In the genomic region with DNA sequence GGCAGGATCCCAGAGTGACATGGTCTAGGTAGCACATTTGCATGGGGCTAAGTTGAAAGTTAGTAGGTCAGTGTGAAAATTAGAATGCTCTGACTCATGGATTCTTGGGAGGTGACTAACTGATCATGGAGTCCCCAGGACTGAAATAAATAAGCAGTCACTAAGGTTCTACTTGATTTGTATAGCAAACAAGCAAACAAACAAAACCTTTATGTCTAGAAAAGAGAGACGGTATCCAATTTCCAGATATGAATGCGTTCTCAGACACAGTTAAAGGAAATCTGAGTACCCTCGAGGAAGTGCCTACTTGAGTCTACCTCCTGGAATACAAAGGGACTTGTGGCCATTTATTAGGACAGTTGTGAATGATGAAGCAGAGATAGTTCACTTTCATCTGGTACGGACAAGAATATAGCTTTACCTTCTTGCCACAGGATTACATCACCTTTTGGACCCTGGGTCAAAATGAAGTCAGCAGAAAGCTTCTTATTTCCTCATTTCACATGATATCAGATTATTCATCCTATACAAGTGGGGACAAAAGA, we compare ENCODE assay signal across 1 cellular context.
TF ChIP-seq lines count a peak whose summit lies in the region.

No MANE protein-coding gene starts in this region.

TF ChIP-seq in K562, 482 proteins besides CTCF, POLR2A, EP300 and RAD21 (continued from another document and continues in another):
- TF ChIP-seq, protein P1, sequence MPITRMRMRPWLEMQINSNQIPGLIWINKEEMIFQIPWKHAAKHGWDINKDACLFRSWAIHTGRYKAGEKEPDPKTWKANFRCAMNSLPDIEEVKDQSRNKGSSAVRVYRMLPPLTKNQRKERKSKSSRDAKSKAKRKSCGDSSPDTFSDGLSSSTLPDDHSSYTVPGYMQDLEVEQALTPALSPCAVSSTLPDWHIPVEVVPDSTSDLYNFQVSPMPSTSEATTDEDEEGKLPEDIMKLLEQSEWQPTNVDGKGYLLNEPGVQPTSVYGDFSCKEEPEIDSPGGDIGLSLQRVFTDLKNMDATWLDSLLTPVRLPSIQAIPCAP (CRISPR knock-in tag; IDR thresholded peaks at IDR 0.05; ENCODE audit: borderline replicate concordance), result no peak
- TF ChIP-seq GATA2 (CRISPR knock-in tag; IDR thresholded peaks at IDR 0.05), result no peak
- TF ChIP-seq NFXL1 (CRISPR knock-in tag; IDR thresholded peaks at IDR 0.05), result no peak
- TF ChIP-seq, protein P2, sequence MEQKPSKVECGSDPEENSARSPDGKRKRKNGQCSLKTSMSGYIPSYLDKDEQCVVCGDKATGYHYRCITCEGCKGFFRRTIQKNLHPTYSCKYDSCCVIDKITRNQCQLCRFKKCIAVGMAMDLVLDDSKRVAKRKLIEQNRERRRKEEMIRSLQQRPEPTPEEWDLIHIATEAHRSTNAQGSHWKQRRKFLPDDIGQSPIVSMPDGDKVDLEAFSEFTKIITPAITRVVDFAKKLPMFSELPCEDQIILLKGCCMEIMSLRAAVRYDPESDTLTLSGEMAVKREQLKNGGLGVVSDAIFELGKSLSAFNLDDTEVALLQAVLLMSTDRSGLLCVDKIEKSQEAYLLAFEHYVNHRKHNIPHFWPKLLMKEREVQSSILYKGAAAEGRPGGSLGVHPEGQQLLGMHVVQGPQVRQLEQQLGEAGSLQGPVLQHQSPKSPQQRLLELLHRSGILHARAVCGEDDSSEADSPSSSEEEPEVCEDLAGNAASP (IDR thresholded peaks at IDR 0.05), result no peak
- TF ChIP-seq JUND (IDR thresholded peaks at IDR 0.05; ENCODE audit: borderline replicate concordance, low read depth, low read length), result peak; percentile 78
- TF ChIP-seq JUND (tag; IDR thresholded peaks at IDR 0.05; ENCODE audit: borderline replicate concordance, low read depth, low read length), result peak; percentile 65
- TF ChIP-seq CTBP1 (IDR thresholded peaks at IDR 0.05; ENCODE audit: borderline replicate concordance), result peak; percentile 40; the same call in 1 of the 2 replicates
- TF ChIP-seq ZNF274 (IDR thresholded peaks at IDR 0.05; ENCODE audit: borderline replicate concordance, low read depth, low read length), result no peak
- TF ChIP-seq, protein P3, sequence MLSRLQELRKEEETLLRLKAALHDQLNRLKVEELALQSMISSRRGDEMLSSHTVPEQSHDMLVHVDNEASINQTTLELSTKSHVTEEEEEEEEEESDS (CRISPR knock-in tag; IDR thresholded peaks at IDR 0.05), result no peak
- TF ChIP-seq ZC3H8 (IDR thresholded peaks at IDR 0.05), result no peak
- no peak for TF ChIP-seq ZBTB17 (CRISPR knock-in tag; IDR thresholded peaks at IDR 0.05)
- TF ChIP-seq ZNF77 (CRISPR knock-in tag; IDR thresholded peaks at IDR 0.05), result no peak
- TF ChIP-seq, protein P4, sequence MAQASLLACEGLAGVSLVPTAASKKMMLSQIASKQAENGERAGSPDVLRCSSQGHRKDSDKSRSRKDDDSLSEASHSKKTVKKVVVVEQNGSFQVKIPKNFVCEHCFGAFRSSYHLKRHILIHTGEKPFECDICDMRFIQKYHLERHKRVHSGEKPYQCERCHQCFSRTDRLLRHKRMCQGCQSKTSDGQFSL (CRISPR knock-in tag; IDR thresholded peaks at IDR 0.05), result no peak
- TF ChIP-seq, protein P4 (tag; IDR thresholded peaks at IDR 0.05), result peak in 1 of 2 experiments; percentile 62; a peak in 2 of 4 replicates
- TF ChIP-seq TCF7 (IDR thresholded peaks at IDR 0.05; ENCODE audit: borderline replicate concordance), result no peak
- no peak for TF ChIP-seq ZNF124 (CRISPR knock-in tag; IDR thresholded peaks at IDR 0.05)
- TF ChIP-seq NCOA2 (IDR thresholded peaks at IDR 0.05; ENCODE audit: partially characterized antibody in 2 of 2), result no peak
- no peak for TF ChIP-seq FIP1L1 (IDR thresholded peaks at IDR 0.05; ENCODE audit: low read depth, low read length, poor library complexity, severe bottlenecking)
- TF ChIP-seq ZNF766 (CRISPR knock-in tag; conservative IDR thresholded peaks at IDR 0.05), result 0 out of 2 replicates have a peak, but pooled peaks have one; percentile 7
- no peak for TF ChIP-seq RBM22 (IDR thresholded peaks at IDR 0.05; ENCODE audit: low read depth, low read length, poor library complexity, severe bottlenecking)
- TF ChIP-seq MCM3 (IDR thresholded peaks at IDR 0.05), result no peak
- no peak for TF ChIP-seq CBX8 (IDR thresholded peaks at IDR 0.05; ENCODE audit: borderline replicate concordance, extremely low read depth, low read depth, low read length, poor library complexity, severe bottlenecking)
- TF ChIP-seq ZNF644 (tag; IDR thresholded peaks at IDR 0.05; ENCODE audit: low read depth), result no peak
- TF ChIP-seq, protein P5, sequence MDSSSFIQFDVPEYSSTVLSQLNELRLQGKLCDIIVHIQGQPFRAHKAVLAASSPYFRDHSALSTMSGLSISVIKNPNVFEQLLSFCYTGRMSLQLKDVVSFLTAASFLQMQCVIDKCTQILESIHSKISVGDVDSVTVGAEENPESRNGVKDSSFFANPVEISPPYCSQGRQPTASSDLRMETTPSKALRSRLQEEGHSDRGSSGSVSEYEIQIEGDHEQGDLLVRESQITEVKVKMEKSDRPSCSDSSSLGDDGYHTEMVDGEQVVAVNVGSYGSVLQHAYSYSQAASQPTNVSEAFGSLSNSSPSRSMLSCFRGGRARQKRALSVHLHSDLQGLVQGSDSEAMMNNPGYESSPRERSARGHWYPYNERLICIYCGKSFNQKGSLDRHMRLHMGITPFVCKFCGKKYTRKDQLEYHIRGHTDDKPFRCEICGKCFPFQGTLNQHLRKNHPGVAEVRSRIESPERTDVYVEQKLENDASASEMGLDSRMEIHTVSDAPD (CRISPR knock-in tag; IDR thresholded peaks at IDR 0.05), result no peak
- peak; percentile 35; the same call in 1 of the 2 replicates for TF ChIP-seq L3MBTL2 (IDR thresholded peaks at IDR 0.05)
- TF ChIP-seq, protein P6, sequence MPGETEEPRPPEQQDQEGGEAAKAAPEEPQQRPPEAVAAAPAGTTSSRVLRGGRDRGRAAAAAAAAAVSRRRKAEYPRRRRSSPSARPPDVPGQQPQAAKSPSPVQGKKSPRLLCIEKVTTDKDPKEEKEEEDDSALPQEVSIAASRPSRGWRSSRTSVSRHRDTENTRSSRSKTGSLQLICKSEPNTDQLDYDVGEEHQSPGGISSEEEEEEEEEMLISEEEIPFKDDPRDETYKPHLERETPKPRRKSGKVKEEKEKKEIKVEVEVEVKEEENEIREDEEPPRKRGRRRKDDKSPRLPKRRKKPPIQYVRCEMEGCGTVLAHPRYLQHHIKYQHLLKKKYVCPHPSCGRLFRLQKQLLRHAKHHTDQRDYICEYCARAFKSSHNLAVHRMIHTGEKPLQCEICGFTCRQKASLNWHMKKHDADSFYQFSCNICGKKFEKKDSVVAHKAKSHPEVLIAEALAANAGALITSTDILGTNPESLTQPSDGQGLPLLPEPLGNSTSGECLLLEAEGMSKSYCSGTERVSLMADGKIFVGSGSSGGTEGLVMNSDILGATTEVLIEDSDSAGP (CRISPR knock-in tag; IDR thresholded peaks at IDR 0.05), result no peak
- no peak for TF ChIP-seq GTF2A2 (tag; IDR thresholded peaks at IDR 0.05)
- TF ChIP-seq ZSCAN32 (CRISPR knock-in tag; IDR thresholded peaks at IDR 0.05), result no peak
- peak; percentile 40 for TF ChIP-seq ZNF668 (CRISPR knock-in tag; IDR thresholded peaks at IDR 0.05)
- no peak for TF ChIP-seq ZNF830 (CRISPR knock-in tag; IDR thresholded peaks at IDR 0.05)
- TF ChIP-seq, protein P7, sequence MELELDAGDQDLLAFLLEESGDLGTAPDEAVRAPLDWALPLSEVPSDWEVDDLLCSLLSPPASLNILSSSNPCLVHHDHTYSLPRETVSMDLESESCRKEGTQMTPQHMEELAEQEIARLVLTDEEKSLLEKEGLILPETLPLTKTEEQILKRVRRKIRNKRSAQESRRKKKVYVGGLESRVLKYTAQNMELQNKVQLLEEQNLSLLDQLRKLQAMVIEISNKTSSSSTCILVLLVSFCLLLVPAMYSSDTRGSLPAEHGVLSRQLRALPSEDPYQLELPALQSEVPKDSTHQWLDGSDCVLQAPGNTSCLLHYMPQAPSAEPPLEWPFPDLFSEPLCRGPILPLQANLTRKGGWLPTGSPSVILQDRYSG (tag; conservative IDR thresholded peaks at IDR 0.05; ENCODE audit: low read depth), result no peak
- TF ChIP-seq, protein P8, sequence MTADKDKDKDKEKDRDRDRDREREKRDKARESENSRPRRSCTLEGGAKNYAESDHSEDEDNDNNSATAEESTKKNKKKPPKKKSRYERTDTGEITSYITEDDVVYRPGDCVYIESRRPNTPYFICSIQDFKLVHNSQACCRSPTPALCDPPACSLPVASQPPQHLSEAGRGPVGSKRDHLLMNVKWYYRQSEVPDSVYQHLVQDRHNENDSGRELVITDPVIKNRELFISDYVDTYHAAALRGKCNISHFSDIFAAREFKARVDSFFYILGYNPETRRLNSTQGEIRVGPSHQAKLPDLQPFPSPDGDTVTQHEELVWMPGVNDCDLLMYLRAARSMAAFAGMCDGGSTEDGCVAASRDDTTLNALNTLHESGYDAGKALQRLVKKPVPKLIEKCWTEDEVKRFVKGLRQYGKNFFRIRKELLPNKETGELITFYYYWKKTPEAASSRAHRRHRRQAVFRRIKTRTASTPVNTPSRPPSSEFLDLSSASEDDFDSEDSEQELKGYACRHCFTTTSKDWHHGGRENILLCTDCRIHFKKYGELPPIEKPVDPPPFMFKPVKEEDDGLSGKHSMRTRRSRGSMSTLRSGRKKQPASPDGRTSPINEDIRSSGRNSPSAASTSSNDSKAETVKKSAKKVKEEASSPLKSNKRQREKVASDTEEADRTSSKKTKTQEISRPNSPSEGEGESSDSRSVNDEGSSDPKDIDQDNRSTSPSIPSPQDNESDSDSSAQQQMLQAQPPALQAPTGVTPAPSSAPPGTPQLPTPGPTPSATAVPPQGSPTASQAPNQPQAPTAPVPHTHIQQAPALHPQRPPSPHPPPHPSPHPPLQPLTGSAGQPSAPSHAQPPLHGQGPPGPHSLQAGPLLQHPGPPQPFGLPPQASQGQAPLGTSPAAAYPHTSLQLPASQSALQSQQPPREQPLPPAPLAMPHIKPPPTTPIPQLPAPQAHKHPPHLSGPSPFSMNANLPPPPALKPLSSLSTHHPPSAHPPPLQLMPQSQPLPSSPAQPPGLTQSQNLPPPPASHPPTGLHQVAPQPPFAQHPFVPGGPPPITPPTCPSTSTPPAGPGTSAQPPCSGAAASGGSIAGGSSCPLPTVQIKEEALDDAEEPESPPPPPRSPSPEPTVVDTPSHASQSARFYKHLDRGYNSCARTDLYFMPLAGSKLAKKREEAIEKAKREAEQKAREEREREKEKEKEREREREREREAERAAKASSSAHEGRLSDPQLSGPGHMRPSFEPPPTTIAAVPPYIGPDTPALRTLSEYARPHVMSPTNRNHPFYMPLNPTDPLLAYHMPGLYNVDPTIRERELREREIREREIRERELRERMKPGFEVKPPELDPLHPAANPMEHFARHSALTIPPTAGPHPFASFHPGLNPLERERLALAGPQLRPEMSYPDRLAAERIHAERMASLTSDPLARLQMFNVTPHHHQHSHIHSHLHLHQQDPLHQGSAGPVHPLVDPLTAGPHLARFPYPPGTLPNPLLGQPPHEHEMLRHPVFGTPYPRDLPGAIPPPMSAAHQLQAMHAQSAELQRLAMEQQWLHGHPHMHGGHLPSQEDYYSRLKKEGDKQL (CRISPR knock-in tag; IDR thresholded peaks at IDR 0.05; ENCODE audit: borderline replicate concordance), result no peak
- no peak for TF ChIP-seq GTF2E2 (tag; IDR thresholded peaks at IDR 0.05)
- TF ChIP-seq ZEB2 (IDR thresholded peaks at IDR 0.05), result peak; percentile 48; the same call in 1 of the 2 replicates
- no peak for TF ChIP-seq HNRNPUL1 (IDR thresholded peaks at IDR 0.05; ENCODE audit: low read length)
- TF ChIP-seq, protein P9, sequence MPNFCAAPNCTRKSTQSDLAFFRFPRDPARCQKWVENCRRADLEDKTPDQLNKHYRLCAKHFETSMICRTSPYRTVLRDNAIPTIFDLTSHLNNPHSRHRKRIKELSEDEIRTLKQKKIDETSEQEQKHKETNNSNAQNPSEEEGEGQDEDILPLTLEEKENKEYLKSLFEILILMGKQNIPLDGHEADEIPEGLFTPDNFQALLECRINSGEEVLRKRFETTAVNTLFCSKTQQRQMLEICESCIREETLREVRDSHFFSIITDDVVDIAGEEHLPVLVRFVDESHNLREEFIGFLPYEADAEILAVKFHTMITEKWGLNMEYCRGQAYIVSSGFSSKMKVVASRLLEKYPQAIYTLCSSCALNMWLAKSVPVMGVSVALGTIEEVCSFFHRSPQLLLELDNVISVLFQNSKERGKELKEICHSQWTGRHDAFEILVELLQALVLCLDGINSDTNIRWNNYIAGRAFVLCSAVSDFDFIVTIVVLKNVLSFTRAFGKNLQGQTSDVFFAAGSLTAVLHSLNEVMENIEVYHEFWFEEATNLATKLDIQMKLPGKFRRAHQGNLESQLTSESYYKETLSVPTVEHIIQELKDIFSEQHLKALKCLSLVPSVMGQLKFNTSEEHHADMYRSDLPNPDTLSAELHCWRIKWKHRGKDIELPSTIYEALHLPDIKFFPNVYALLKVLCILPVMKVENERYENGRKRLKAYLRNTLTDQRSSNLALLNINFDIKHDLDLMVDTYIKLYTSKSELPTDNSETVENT (CRISPR knock-in tag; IDR thresholded peaks at IDR 0.05), result no peak
- TF ChIP-seq HNRNPH1 (optimal IDR thresholded peaks at IDR 0.05; ENCODE audit: low read depth, low read length), result no peak
- TF ChIP-seq, protein P10, sequence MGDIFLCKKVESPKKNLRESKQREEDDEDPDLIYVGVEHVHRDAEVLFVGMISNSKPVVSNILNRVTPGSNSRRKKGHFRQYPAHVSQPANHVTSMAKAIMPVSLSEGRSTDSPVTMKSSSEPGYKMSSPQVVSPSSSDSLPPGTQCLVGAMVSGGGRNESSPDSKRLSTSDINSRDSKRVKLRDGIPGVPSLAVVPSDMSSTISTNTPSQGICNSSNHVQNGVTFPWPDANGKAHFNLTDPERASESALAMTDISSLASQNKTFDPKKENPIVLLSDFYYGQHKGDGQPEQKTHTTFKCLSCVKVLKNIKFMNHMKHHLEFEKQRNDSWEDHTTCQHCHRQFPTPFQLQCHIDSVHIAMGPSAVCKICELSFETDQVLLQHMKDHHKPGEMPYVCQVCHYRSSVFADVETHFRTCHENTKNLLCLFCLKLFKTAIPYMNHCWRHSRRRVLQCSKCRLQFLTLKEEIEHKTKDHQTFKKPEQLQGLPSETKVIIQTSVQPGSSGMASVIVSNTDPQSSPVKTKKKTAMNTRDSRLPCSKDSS (IDR thresholded peaks at IDR 0.05; ENCODE audit: low read depth, partially characterized antibody), result no peak
- no peak for TF ChIP-seq SETDB1 (IDR thresholded peaks at IDR 0.05; ENCODE audit: low read length)
